ENCODE assay signal across 16 cellular contexts in the genomic region with DNA sequence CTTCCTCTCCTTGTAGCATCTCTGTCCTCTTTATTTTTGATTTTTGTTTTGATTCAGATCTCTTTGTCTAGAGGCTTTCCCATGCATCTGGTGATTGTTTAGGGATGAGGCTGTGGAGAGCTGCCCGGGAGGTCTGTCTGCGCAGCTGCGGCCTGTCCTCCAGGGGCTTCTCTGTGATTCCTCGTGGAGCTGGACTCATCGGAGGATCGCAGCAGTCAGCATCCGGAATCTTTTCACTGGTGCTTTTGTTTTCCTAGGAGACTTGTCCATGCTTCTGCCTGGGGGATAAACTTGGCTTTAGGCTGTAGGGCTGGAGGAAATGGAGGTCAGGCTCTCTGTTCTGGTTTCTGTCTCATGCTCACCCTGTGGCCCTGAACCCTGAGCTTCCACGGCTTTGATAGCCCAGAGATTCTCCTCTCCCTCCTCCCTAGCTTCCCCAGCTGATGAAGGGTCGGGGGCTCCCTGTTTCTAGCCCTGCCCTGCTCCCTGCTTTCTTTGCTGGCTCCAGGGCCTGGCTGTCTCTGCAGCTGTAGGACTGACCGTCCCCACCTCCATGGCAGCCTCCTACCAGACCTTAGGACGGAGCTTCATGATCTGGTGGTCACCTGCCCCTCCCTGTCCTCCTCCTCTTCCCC. TPM values are rescaled to one million over a fixed set of nuclear protein-coding genes. Genes with fewer than 3 reads are reported as not detected.
DNase-seq lines count a peak whose midpoint lies in the region; ATAC-seq, FAIRE-seq and TF ChIP-seq lines count a peak whose summit lies in the region.
"Had no signal": no experiment of that assay in that cellular context is flagged by ENCODE, and none has a peak within 500 bp of the region (broad histone marks: within the 10 kb centered on the region; RNA-seq: fewer than 3 reads in every experiment).

No MANE protein-coding gene starts in this region.

- in situ Hi-C loops in SK-MEL-5 (cut with HindIII; ENCODE audit: low pct_unique_long_range_greater_than_20kb, low sequenced_read_pairs) = no loop called here

- no peak overlapping the region for H3K4me3 ChIP-seq in right lobe of liver
- H3K4me3 ChIP-seq: prostate gland had no signal

- peak; percentile 68 for FAIRE-seq in endometrium (lab: Jason Lieb, UNC)

- peak; percentile 31 to 64 (median 50) for ATAC-seq in right lobe of liver
- no peak for ATAC-seq in GM21619 (IDR thresholded peaks at IDR 0.05; ENCODE audit: unreplicated experiment)
- ATAC-seq: activated naive CD4-positive, alpha-beta T cell treated with anti-CD3 and anti-CD28 coated beads, Interleukin-2, amount 50 U/mL, for 72 hours had no signal

- no peak for TF ChIP-seq POLR2A in right lobe of liver (IDR thresholded peaks at IDR 0.05)

- 63% methylated on average over 8 of the region's 11 CpGs for WGBS in right lobe of liver (ENCODE audit: insufficient coverage, low coverage, low lambda C conversion rate, missing lambda C conversion rate)

- no peaks in the 10 kb centered on the region for H3K36me3 ChIP-seq in right lobe of liver
- H3K36me3 ChIP-seq: prostate gland had no signal

- peaks cover 0 to 5% (median 0%) of the 10 kb centered on the region in 4 donors for H3K4me1 ChIP-seq in right lobe of liver
- H3K4me1 ChIP-seq: prostate gland had no signal

- no peak for TF ChIP-seq CTCF in right lobe of liver (IDR thresholded peaks at IDR 0.05)

- H3K9me3 ChIP-seq in right lobe of liver = no peaks in the 10 kb centered on the region
- H3K9me3 ChIP-seq: prostate gland had no signal

- H3K27me3 ChIP-seq in right lobe of liver = no peaks in the 10 kb centered on the region

- intact Hi-C loops in right lobe of liver (cut with DNase I) = no loop called here

- no peak overlapping the region for H3K27ac ChIP-seq in right lobe of liver

- DNase-seq in SK-MEL-5 (ENCODE audit: low read depth, low spot score) (peak; percentile 55), right lobe of liver (no peak), stromal cell of bone marrow (ENCODE audit: low read depth) (peak; percentile 33), GM19238 (ENCODE audit: insufficient read length, low spot score) (no peak), NOMO-1 treated with dmso at 0.1 percent for 144 hours (lab: John Stamatoyannopoulos, UW; ENCODE audit: unreplicated experiment) (no peak), NCI-H446 treated with DMSO at 0.1 percent for 48 hours (lab: John Stamatoyannopoulos, UW) (no peak)
- DNase-seq: activated T-cell treated with anti-CD3 and anti-CD28 coated beads, Interleukin-2, amount 50 U/mL, for 24 hours; AML-193; Calu3; head of caudate nucleus; KBM-7; NCI-H1092 had no signal

RNA-seq across cellular contexts. Expression of a gene that starts 35.5 kb away (rescaled TPM):
- total RNA-seq in SK-MEL-5 (2014; rRNA removed; shearing (Covaris generic)) = 7.3 and 10.8 TPM in 2 replicates
- polyA plus RNA-seq in SK-MEL-5 (2015; cell fraction: cytosol; rRNA removed) = 15.7 and 34.6 TPM in 2 replicates
- polyA plus RNA-seq in SK-MEL-5 (2015; cell fraction: nucleus; rRNA removed) = 38.8 and 44.7 TPM in 2 replicates
- total RNA-seq in right lobe of liver = 1 to 10 TPM; 2.0 to 6.4 (median 3.2) TPM

Comparison
In these comparisons a context has a peak if more than half of its experiments do, and no peak if none do; other contexts are left out.
1. DNase-seq: peak in SK-MEL-5 (single experiment) and stromal cell of bone marrow (single experiment); none in right lobe of liver (0 of 3), GM19238 (single experiment), NOMO-1 treated with dmso at 0.1 percent for 144 hours (single experiment) and NCI-H446 treated with DMSO at 0.1 percent for 48 hours (single experiment).